In the genomic region with DNA sequence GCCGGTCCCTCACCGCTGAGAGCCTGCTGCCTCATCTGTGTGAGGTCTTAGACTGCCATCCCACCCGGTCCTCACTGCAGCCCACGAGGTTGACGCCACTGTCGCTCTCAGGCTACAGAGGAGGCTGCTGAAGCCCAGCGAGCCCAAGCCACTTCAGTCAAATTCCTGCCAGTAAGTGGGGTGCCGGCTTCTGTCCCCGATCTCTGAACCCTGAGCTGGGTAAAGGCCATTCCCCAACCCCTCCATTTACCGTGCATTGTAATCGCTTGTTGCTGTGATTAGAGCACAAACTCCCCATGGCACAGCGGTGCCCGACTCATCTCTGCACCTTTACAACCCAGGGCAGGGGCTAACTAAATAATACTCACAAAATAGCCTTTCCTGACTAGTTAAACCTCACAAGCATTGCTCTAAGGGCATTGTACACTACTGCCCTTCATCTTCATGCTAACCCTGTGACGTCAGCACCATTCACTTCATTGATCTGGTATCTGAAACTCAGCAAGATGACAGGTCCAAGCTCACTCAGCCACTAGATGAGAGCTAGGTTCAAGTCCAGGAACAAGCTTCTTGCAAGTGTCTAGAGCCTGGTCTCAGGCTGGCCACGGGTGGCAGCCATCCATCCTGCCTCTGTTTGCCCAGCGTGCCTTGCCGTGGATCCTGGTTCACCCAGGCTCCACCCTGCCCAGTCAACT, we compare ENCODE assay signal across 19 cellular contexts.
DNase-seq lines count a peak whose midpoint lies in the region; ATAC-seq, FAIRE-seq and TF ChIP-seq lines count a peak whose summit lies in the region.
"Had no signal": no experiment of that assay in that cellular context is flagged by ENCODE, and none has a peak within 500 bp of the region (broad histone marks: within the 10 kb centered on the region; RNA-seq: fewer than 3 reads in every experiment).

No MANE protein-coding gene starts in this region.

- SMC1A ChIA-PET in GM12878 (lab: Charles Lee; ENCODE audit: uncharacterized antibody, unreplicated experiment), result interaction anchor here (1.0 to 5.7 kb wide), 7 partner anchors 8 to 535 kb away, joined by 3 to 48 read pairs (median 4); a partner anchor contains a TSS

- no peak for ATAC-seq in CD4-positive, alpha-beta T cell (ENCODE audit: poor library complexity)
- no peak for ATAC-seq in GM23338
- ATAC-seq in GM12878, result no peak
- no peak for ATAC-seq in naive thymus-derived CD8-positive, alpha-beta T cell
- no peak for ATAC-seq in GM21619 (IDR thresholded peaks at IDR 0.05; ENCODE audit: unreplicated experiment)
- ATAC-seq: HCT116 had no signal

- WGBS in GM12878 (ENCODE audit: insufficient coverage, insufficient replicate concordance, low lambda C conversion rate, missing lambda C conversion rate), result 96% methylated on average over 17 of the region's 17 CpGs
- WGBS in tibial nerve, 2 donors, result 82 to 88% methylated on average over 17 of the region's 17 CpGs

- H3K27me3 Mint-ChIP-seq in CD4-positive, alpha-beta T cell, result no peaks in the 10 kb centered on the region
- no peaks in the 10 kb centered on the region for H3K27me3 Mint-ChIP-seq in GM23338 (ENCODE audit: insufficient read depth, low read depth, poor library complexity)
- no peaks in the 10 kb centered on the region for H3K27me3 Mint-ChIP-seq in naive thymus-derived CD8-positive, alpha-beta T cell

- TF ChIP-seq EP300 in GM12878 (IDR thresholded peaks at IDR 0.05; ENCODE audit: borderline replicate concordance in 1 of 2, control insufficient read depth in 1 of 2, low read depth in 2 of 2, low read length in 2 of 2), result no peak
- no peak for TF ChIP-seq EP300 in tibial nerve (IDR thresholded peaks at IDR 0.05)

- no peak for TF ChIP-seq POLR2A in GM12878 (IDR thresholded peaks at IDR 0.05; ENCODE audit: low read depth, low read length)
- TF ChIP-seq POLR2A in tibial nerve (IDR thresholded peaks at IDR 0.05), result no peak

- H3F3A ChIP-seq in GM23338 (replicated peaks; ENCODE audit: low read depth), result no peaks in the 10 kb centered on the region

- H3K27ac Mint-ChIP-seq in CD4-positive, alpha-beta T cell, result peak overlapping the region; percentile 99
- H3K27ac Mint-ChIP-seq in GM23338, result no peak overlapping the region
- H3K27ac Mint-ChIP-seq in naive thymus-derived CD8-positive, alpha-beta T cell, result peak overlapping the region; percentile 40 to 99 (median 98)

- FAIRE-seq in GM12878 (lab: Jason Lieb, UNC), result no peak

- POLR2A ChIA-PET in CD4-positive, alpha-beta T cell (lab: Charles Lee), result interaction anchor here (0.6 kb wide), 1 partner anchor 216 kb away, joined by 4 read pairs; no protein-coding TSS in a partner anchor
- POLR2A ChIA-PET in GM12878 (lab: Charles Lee), result no interaction called here
- POLR2A ChIA-PET in naive thymus-derived CD8-positive, alpha-beta T cell (lab: Charles Lee), result interaction anchor here (1.2 to 1.4 kb wide), 2 partner anchors 13 to 115 kb away, joined by 3 to 8 read pairs; no protein-coding TSS in a partner anchor
- POLR2A ChIA-PET in HEK293T (lab: Yijun Ruan, JAX), result no interaction called here

- H3K9ac ChIP-seq in GM12878 (ENCODE audit: control insufficient read depth, insufficient read depth, low read length), result no peak overlapping the region

- TF ChIP-seq RAD21 in GM12878 (IDR thresholded peaks at IDR 0.05; ENCODE audit: insufficient read depth, low read depth, low read length), result no peak

- intact Hi-C loops in CD4-positive, alpha-beta T cell (cut with DNase I, micrococcal nuclease), result loop anchor here (2.0 to 10.0 kb wide), 2 partner anchors 369 to 733 kb away; no protein-coding TSS in a partner anchor
- intact Hi-C loops in GM12878 (cut with micrococcal nuclease; ENCODE audit: unreplicated experiment), result no loop called here

- H3K9me3 ChIP-seq in CD4-positive, alpha-beta T cell (ENCODE audit: control insufficient read depth, low read length), result peaks cover 5% of the 10 kb centered on the region
- H3K9me3 ChIP-seq in GM12878 (replicated peaks; ENCODE audit: control insufficient read depth, insufficient read depth, low read length) (peaks cover 4% of the 10 kb centered on the region; the same call in 2 of the 3 replicates), tibial nerve (peaks cover 0 to 5% (median 0%) of the 10 kb centered on the region in 4 donors)

- H3K4me2 ChIP-seq in GM23338, result no peak overlapping the region
- no peak overlapping the region for H3K4me2 ChIP-seq in GM12878 (ENCODE audit: control insufficient read depth, insufficient read depth)

- H3K4me1 Mint-ChIP-seq in CD4-positive, alpha-beta T cell (ENCODE audit: low read depth), result peaks cover 50% of the 10 kb centered on the region
- peaks cover 11% of the 10 kb centered on the region for H3K4me1 Mint-ChIP-seq in GM23338
- H3K4me1 Mint-ChIP-seq in naive thymus-derived CD8-positive, alpha-beta T cell, result peaks cover 29 to 49% (median 48%) of the 10 kb centered on the region in 4 donors

- no peak for TF ChIP-seq CTCF in CD4-positive, alpha-beta T cell (IDR thresholded peaks at IDR 0.05)
- TF ChIP-seq CTCF in GM23338 (conservative IDR thresholded peaks at IDR 0.05; ENCODE audit: low read depth in 2 of 2) (no peak), GM12878 (IDR thresholded peaks at IDR 0.05 in 2 of 3, conservative IDR thresholded peaks at IDR 0.05 in 1 of 3; ENCODE audit: control insufficient read depth in 2 of 3, extremely low read depth in 1 of 3, insufficient read depth in 1 of 3, low read depth in 3 of 3, low read length in 3 of 3) (no peak), tibial nerve (IDR thresholded peaks at IDR 0.05) (no peak)

- no peaks in the 10 kb centered on the region for H3K9me2 ChIP-seq in GM23338 (ENCODE audit: insufficient read depth)

- RAD21 ChIA-PET in GM12878 (lab: Charles Lee; ENCODE audit: unreplicated experiment), result interaction anchor here (0.8 to 1.8 kb wide), 3 partner anchors 113 to 535 kb away, joined by 3 to 4 read pairs (median 3); no protein-coding TSS in a partner anchor

- H3K27ac ChIP-seq in CD4-positive, alpha-beta T cell (ENCODE audit: low read depth, low read length), result peak overlapping the region; percentile 83
- H3K27ac ChIP-seq in GM23338 (ENCODE audit: low read depth), result no peak overlapping the region
- no peak overlapping the region for H3K27ac ChIP-seq in GM12878 (ENCODE audit: control insufficient read depth, insufficient read depth)
- peak overlapping the region in 1 of 4 donors; percentile 74 for H3K27ac ChIP-seq in tibial nerve
- H3K27ac ChIP-seq: C4-2B, HL-60, RWPE1 had no signal

- H3K4me3 ChIP-seq in GM23338 (no peak overlapping the region), GM12878 (no peak overlapping the region), tibial nerve (no peak overlapping the region)

- H3K9me3 Mint-ChIP-seq in CD4-positive, alpha-beta T cell, result no peaks in the 10 kb centered on the region
- H3K9me3 Mint-ChIP-seq in GM23338, result peaks cover 11% of the 10 kb centered on the region
- H3K9me3 Mint-ChIP-seq in naive thymus-derived CD8-positive, alpha-beta T cell, result peaks cover 0 to 10% (median 2%) of the 10 kb centered on the region in 9 donors

- no TSS peak for BruUV-seq in GM12878 (replicated peaks; lab: Mats Ljungman, UMichigan)

- no peak for DNase-seq in CD4-positive, alpha-beta T cell
- DNase-seq in GM23338 (ENCODE audit: low spot score) (no peak), GM12878 (ENCODE audit: low read depth, low spot score) (no peak), tibial nerve (ENCODE audit: low spot score in 2 of 2) (no peak), HEK293T (ENCODE audit: extremely low spot score) (no peak)
- DNase-seq in naive thymus-derived CD8-positive, alpha-beta T cell, result no peak
- DNase-seq: Calu3; DMS53; KBM-7; NCI-H1417 treated with DMSO at 0.1 percent for 48 hours; NCI-H1930; NCI-H2171; NCI-H446 treated with DMSO at 0.1 percent for 48 hours; NK-92 treated with Interleukin-12 subunit alpha and Interleukin-12 subunit beta, amount 100 ng/mL, for 24 hours had no signal

- H2AFZ ChIP-seq in GM23338, result peak overlapping the region; percentile 43; the same call in 1 of the 2 replicates
- no peak overlapping the region for H2AFZ ChIP-seq in GM12878 (ENCODE audit: control insufficient read depth, low read depth, low read length)

- in situ Hi-C loops in GM12878 (cut with MboI), result loop anchor here (5.0 kb wide), 1 partner anchor 250 kb away; no protein-coding TSS in a partner anchor

- H4K20me1 ChIP-seq in GM23338 (replicated peaks; ENCODE audit: insufficient read depth) (no peaks in the 10 kb centered on the region), GM12878 (ENCODE audit: control insufficient read depth, insufficient read depth) (no peaks in the 10 kb centered on the region)

- H3K36me3 ChIP-seq in GM23338 (ENCODE audit: insufficient read depth) (peaks cover under 1% of the 10 kb centered on the region; the same call in 1 of the 2 replicates), GM12878 (ENCODE audit: control insufficient read depth in 2 of 2, insufficient read depth in 2 of 2, low read length in 1 of 2) (no peaks in the 10 kb centered on the region), tibial nerve (peaks cover 0 to 6% (median 0%) of the 10 kb centered on the region in 3 donors)

- no peak overlapping the region for H3K4me3 Mint-ChIP-seq in CD4-positive, alpha-beta T cell
- H3K4me3 Mint-ChIP-seq in GM23338, result no peak overlapping the region
- peak overlapping the region in 1 of 10 donors; percentile 81 for H3K4me3 Mint-ChIP-seq in naive thymus-derived CD8-positive, alpha-beta T cell

- peaks cover 10% of the 10 kb centered on the region for H3K4me1 ChIP-seq in GM23338 (ENCODE audit: insufficient read depth)
- peaks cover 27% of the 10 kb centered on the region for H3K4me1 ChIP-seq in GM12878 (ENCODE audit: control insufficient read depth, insufficient read depth, low read length)
- H3K4me1 ChIP-seq in tibial nerve, result peaks cover 0 to 32% (median 9%) of the 10 kb centered on the region in 4 donors

- H3K79me2 ChIP-seq in GM23338 (replicated peaks; ENCODE audit: insufficient read depth) (no peaks in the 10 kb centered on the region), GM12878 (ENCODE audit: control insufficient read depth, insufficient read depth, low read length) (no peaks in the 10 kb centered on the region)

- CTCF ChIA-PET in CD4-positive, alpha-beta T cell (lab: Charles Lee), result interaction anchor here (0.6 kb wide), 1 partner anchor 13 kb away, joined by 4 read pairs; no protein-coding TSS in a partner anchor
- CTCF ChIA-PET in GM12878 (lab: Yijun Ruan, JAX), result interaction anchor here (0.6 to 4.8 kb wide), 4 partner anchors 8 to 535 kb away, joined by 3 to 53 read pairs (median 4); no protein-coding TSS in a partner anchor
- CTCF ChIA-PET in HEK293T (lab: Yijun Ruan, JAX), result no interaction called here

- peaks cover 5% of the 10 kb centered on the region for H3K36me3 Mint-ChIP-seq in CD4-positive, alpha-beta T cell (ENCODE audit: low read depth)
- H3K36me3 Mint-ChIP-seq in GM23338 (ENCODE audit: low read depth), result peaks cover 5% of the 10 kb centered on the region; the same call in 2 of the 3 replicates
- peaks cover 0 to 2% (median 0%) of the 10 kb centered on the region in 3 donors for H3K36me3 Mint-ChIP-seq in naive thymus-derived CD8-positive, alpha-beta T cell

- H3K27me3 ChIP-seq in CD4-positive, alpha-beta T cell (ENCODE audit: control insufficient read depth, insufficient read depth, low read length), result no peaks in the 10 kb centered on the region
- no peaks in the 10 kb centered on the region for H3K27me3 ChIP-seq in GM23338 (ENCODE audit: insufficient read depth)
- no peaks in the 10 kb centered on the region for H3K27me3 ChIP-seq in GM12878 (replicated peaks in 1 of 2; ENCODE audit: control insufficient read depth in 2 of 2, insufficient read depth in 2 of 2, low read length in 1 of 2)
- no peaks in the 10 kb centered on the region for H3K27me3 ChIP-seq in tibial nerve

TF ChIP-seq in HEK293T, 16 proteins besides CTCF, POLR2A, EP300 and RAD21 (continues in another document):
- no peak for TF ChIP-seq TARDBP (IDR thresholded peaks at IDR 0.05)

Comparison
In these comparisons a context has a peak if more than half of its experiments do, and no peak if none do; other contexts are left out.
1. POLR2A ChIA-PET loops: an anchor here in CD4-positive, alpha-beta T cell (0.6 kb wide) and naive thymus-derived CD8-positive, alpha-beta T cell (1.2 to 1.4 kb wide); none called in GM12878 and HEK293T.